In the genomic region with DNA sequence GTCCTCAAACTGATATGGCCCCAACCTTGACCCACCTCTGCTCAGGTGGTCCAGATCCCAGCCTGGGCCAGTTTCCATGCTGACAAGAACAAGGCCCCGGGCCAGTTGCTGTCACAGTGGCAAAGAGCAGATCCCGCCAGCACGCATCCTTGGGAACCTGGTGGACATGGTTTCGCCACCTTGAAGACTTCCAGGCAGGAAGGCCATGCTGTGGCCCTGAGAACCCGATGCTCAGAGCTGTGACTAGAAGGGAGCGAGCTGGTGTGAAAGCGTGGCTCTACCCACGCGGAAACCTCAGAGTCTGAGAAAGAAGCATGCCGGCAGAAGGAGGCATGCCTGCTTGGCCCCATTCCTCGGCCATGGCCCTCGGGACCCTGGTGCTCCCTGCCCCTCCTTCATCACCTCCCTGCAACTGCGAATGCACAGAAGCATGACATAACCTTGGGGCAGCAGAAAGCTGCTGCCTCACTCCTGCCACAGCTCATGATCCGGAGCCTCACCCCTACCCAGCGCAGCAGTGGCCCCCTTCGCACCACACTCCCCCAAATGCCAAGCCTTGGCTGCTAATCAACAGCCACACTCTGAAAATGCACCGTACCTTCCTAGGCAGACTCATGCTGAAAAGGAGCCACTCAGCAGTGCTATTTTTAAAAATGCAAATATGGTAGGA, we compare ENCODE assay signal across 16 cellular contexts. TPM values are rescaled to one million over a fixed set of nuclear protein-coding genes. Genes with fewer than 3 reads are reported as not detected.
A peak's percentile ranks its signal among the peaks of the same experiment; 100 is the strongest.
DNase-seq lines count a peak whose midpoint lies in the region; TF ChIP-seq lines count a peak whose summit lies in the region.
"Had no signal": no experiment of that assay in that cellular context is flagged by ENCODE, and none has a peak within 500 bp of the region (broad histone marks: within the 10 kb centered on the region; RNA-seq: fewer than 3 reads in every experiment).

No MANE protein-coding gene starts in this region.

- peaks cover 31% of the 10 kb centered on the region for H3K36me3 Mint-ChIP-seq in neural progenitor cell

- no peak overlapping the region for H3K4me3 Mint-ChIP-seq in neural progenitor cell
- H3K4me3 Mint-ChIP-seq: activated CD8-positive, alpha-beta T cell treated with anti-CD3 and anti-CD28 coated beads, Interleukin-2, amount 10 ng/mL, durations not matched to agents 7 days and 5 days; stimulated activated naive CD8-positive, alpha-beta T cell treated with anti-CD3 and anti-CD28 coated beads, Interleukin-15, Interleukin-2, amounts not matched to agents 100 ng/mL and 50 ng/mL, for 24 hours had no signal

- in situ Hi-C loops in G401 (cut with HindIII; ENCODE audit: low sequenced_read_pairs) = no loop called here

- H3K27me3 ChIP-seq in dorsolateral prefrontal cortex (no peaks in the 10 kb centered on the region), neural progenitor cell (no peaks in the 10 kb centered on the region)
- H3K27me3 ChIP-seq: breast epithelium, gastrocnemius medialis had no signal

- H3K27me3 Mint-ChIP-seq in neural progenitor cell (ENCODE audit: insufficient read depth, low read depth) = peaks cover 9% of the 10 kb centered on the region
- H3K27me3 Mint-ChIP-seq: stimulated activated naive CD8-positive, alpha-beta T cell treated with anti-CD3 and anti-CD28 coated beads, Interleukin-15, Interleukin-2, amounts not matched to agents 100 ng/mL and 50 ng/mL, for 24 hours had no signal

- H3K9ac ChIP-seq in neural progenitor cell = no peak overlapping the region

- DNase-seq in G401 (ENCODE audit: low spot score) = peak; percentile 49
- peak; percentile 30 for DNase-seq in NCI-H526 treated with DMSO at 0.1 percent for 48 hours (lab: John Stamatoyannopoulos, UW)
- peak in 3 of 10 donors; percentile 21 to 49 (median 49) for DNase-seq in dorsolateral prefrontal cortex
- DNase-seq in neural progenitor cell (ENCODE audit: low spot score) = no peak
- DNase-seq in SIG-M5 (lab: John Stamatoyannopoulos, UW) = no peak
- DNase-seq in stimulated activated CD4-positive, alpha-beta T cell treated with anti-CD3 and anti-CD28 coated beads, Interleukin-2, amount 100 ng/mL, for 48 hours = no peak
- no peak for DNase-seq in activated CD4-positive, alpha-beta T cell treated with anti-CD3 and anti-CD28 coated beads, Interleukin-2, amount 50 U/mL, for 1 hour
- no peak for DNase-seq in globus pallidus (ENCODE audit: low spot score)
- DNase-seq: activated CD8-positive, alpha-beta T cell treated with anti-CD3 and anti-CD28 coated beads, Interleukin-2, amount 10 ng/mL, durations not matched to agents 7 days and 5 days; gastrocnemius medialis; NCI-H1417 treated with DMSO at 0.1 percent for 48 hours had no signal

- TF ChIP-seq CTCF in dorsolateral prefrontal cortex (IDR thresholded peaks at IDR 0.05 in 54 of 56, conservative IDR thresholded peaks at IDR 0.05 in 2 of 56; ENCODE audit: low read depth in 1 of 56, partially characterized antibody in 56 of 56) = no peak
- no peak for TF ChIP-seq CTCF in neural progenitor cell (IDR thresholded peaks at IDR 0.05)

- no peaks in the 10 kb centered on the region for H3K9me3 ChIP-seq in neural progenitor cell (ENCODE audit: low read depth)
- H3K9me3 ChIP-seq: breast epithelium, gastrocnemius medialis had no signal

- peaks cover 16% of the 10 kb centered on the region for H3K4me1 Mint-ChIP-seq in neural progenitor cell

- H2AFZ ChIP-seq in neural progenitor cell (replicated peaks) = no peak overlapping the region

- no peak overlapping the region for H3K4me2 ChIP-seq in neural progenitor cell

- peaks cover 5% of the 10 kb centered on the region for H3K9me3 Mint-ChIP-seq in neural progenitor cell
- H3K9me3 Mint-ChIP-seq: stimulated activated naive CD8-positive, alpha-beta T cell treated with anti-CD3 and anti-CD28 coated beads, Interleukin-15, Interleukin-2, amounts not matched to agents 100 ng/mL and 50 ng/mL, for 24 hours had no signal

- peaks cover 61% of the 10 kb centered on the region for H4K20me1 ChIP-seq in neural progenitor cell (ENCODE audit: low read depth)

- H3K27ac Mint-ChIP-seq in neural progenitor cell = peak overlapping the region; percentile 29
- H3K27ac Mint-ChIP-seq: activated CD8-positive, alpha-beta T cell treated with anti-CD3 and anti-CD28 coated beads, Interleukin-2, amount 10 ng/mL, durations not matched to agents 7 days and 5 days had no signal

- H3K27ac ChIP-seq in dorsolateral prefrontal cortex = peak overlapping the region in 46 of 59 donors; percentile 8 to 88 (median 64)
- H3K27ac ChIP-seq in neural progenitor cell = no peak overlapping the region
- H3K27ac ChIP-seq: breast epithelium, gastrocnemius medialis had no signal

- H3K79me2 ChIP-seq in neural progenitor cell (ENCODE audit: low read depth) = peaks cover 60% of the 10 kb centered on the region

- H3K4me3 ChIP-seq in dorsolateral prefrontal cortex (peak overlapping the region in 7 of 59 donors; percentile 6 to 21 (median 15)), neural progenitor cell (no peak overlapping the region)
- H3K4me3 ChIP-seq: breast epithelium, gastrocnemius medialis had no signal

- intact Hi-C loops in dorsolateral prefrontal cortex (cut with DNase I) = no loop called here

- no peaks in the 10 kb centered on the region for H3F3A ChIP-seq in neural progenitor cell (ENCODE audit: low read depth)

- H3K4me1 ChIP-seq in neural progenitor cell = no peaks in the 10 kb centered on the region

- H3K36me3 ChIP-seq in neural progenitor cell = no peaks in the 10 kb centered on the region
- H3K36me3 ChIP-seq: breast epithelium, gastrocnemius medialis had no signal

RNA-seq across cellular contexts. Expression of a gene that starts 33.2 kb away (rescaled TPM):
- total RNA-seq in G401 (2014; rRNA removed; shearing (Covaris generic)) = 30.5 and 34.9 TPM in 2 replicates
- 100 to 1,000 TPM in 15 of 120 experiments, 10 to 100 TPM in 105; 42.7 to 122 (median 85.2) TPM for total RNA-seq in dorsolateral prefrontal cortex
- total RNA-seq in neural progenitor cell (ENCODE audit: low replicate concordance) = 20.6 and 46.6 TPM in 2 replicates

RNA-seq across cellular contexts. Expression of a gene that starts 35.3 kb away (rescaled TPM):
- total RNA-seq in G401 (2014; rRNA removed; shearing (Covaris generic)) = 5.8 and 10.6 TPM in 2 replicates
- total RNA-seq in dorsolateral prefrontal cortex (10 to 100 TPM in 1 of 120 experiments, 1 to 10 TPM in 117, under 1 TPM in 2; 0.76 to 10.2 (median 2.9) TPM), neural progenitor cell (ENCODE audit: low replicate concordance) (1.3 and 1.9 TPM in 2 replicates)

RNA-seq across cellular contexts. Expression of a gene that starts 47.7 kb away (rescaled TPM):
- total RNA-seq in G401 (2014; rRNA removed; shearing (Covaris generic)) = not detected in 2 replicates
- total RNA-seq in dorsolateral prefrontal cortex = 1 to 10 TPM in 8 of 120 experiments, under 1 TPM in 34, not detected in 78; 0.22 to 2.0 (median 0.62) TPM
- total RNA-seq in neural progenitor cell (ENCODE audit: low replicate concordance) = not detected in 2 replicates
- total RNA-seq: activated CD8-positive, alpha-beta T cell treated with anti-CD3 and anti-CD28 coated beads, Interleukin-2, amount 10 ng/mL, durations not matched to agents 7 days and 5 days; breast epithelium; Daoy; gastrocnemius medialis; myocyte; sciatic nerve had no signal

Comparison
In these comparisons a context has a peak if more than half of its experiments do, and no peak if none do; other contexts are left out.
1. DNase-seq: peak in G401 (single experiment) and NCI-H526 treated with DMSO at 0.1 percent for 48 hours (single experiment); none in neural progenitor cell (single experiment), SIG-M5 (single experiment), stimulated activated CD4-positive, alpha-beta T cell treated with anti-CD3 and anti-CD28 coated beads, Interleukin-2, amount 100 ng/mL, for 48 hours (0 of 2), activated CD4-positive, alpha-beta T cell treated with anti-CD3 and anti-CD28 coated beads, Interleukin-2, amount 50 U/mL, for 1 hour (single experiment) and globus pallidus (single experiment).